Comparison of ENCODE assay signal across 8 cellular contexts in the genomic region with DNA sequence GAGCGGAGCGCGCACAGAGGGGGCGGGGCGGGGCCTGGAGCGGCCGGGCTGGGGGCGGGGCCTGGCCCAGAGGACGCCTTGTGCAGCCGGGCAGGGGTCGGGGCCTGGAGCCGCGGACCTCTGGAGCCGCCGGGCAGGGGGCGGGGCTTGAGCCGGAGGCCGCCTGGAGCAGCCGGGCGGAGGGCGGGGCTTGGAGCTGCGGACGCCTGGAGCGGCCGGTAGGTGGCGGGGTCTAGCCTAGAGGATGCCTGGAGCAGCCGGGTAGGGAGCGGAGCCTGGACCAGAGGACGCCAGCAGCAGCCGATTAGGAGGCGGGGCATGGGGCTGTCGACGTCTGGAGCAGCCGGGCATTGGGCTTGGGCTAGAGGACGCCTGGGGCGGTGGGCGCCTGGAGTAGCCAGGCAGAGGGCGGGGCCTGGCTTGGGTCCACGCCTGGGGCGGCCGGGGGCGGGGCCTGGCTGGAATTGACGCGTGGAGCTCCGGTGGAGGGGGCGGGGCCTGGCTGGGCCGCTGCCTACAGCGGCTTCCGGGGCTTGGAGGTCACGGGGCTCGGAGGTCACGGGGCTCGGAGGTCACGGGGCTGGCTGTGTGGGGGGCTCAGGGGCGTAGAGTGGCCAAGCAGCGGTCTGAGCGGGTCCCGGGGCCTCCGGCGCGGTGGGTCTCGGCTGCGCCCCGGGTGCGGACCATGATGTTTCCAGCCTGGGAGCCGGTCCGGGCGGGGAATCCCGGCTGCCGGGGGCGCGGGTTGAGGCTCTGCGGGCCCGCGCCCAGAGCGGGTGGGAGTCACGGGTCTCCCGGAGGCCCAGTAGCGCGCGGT. TPM values are rescaled to one million over a fixed set of nuclear protein-coding genes. Genes with fewer than 3 reads are reported as not detected.
DNase-seq lines count a peak whose midpoint lies in the region; ATAC-seq and TF ChIP-seq lines count a peak whose summit lies in the region.

Gene ANKRD10, minus strand, starts transcription at position 13 of the 817 bp plus-strand sequence. CDS start 135 bp downstream, outside the sequence.

- no peaks in the 10 kb centered on the region for H3K27me3 ChIP-seq in SK-N-SH (ENCODE audit: insufficient read depth)

- peaks cover 39% of the 10 kb centered on the region for H4K20me1 ChIP-seq in SK-N-SH (ENCODE audit: insufficient read depth)

- peaks cover 10% of the 10 kb centered on the region for H3F3A ChIP-seq in SK-N-SH (replicated peaks; ENCODE audit: insufficient read depth)

- TF ChIP-seq CTCF in GM10248 (IDR thresholded peaks at IDR 0.05; ENCODE audit: control extremely low read depth, extremely low read depth, low read depth, missing control alignments) (peak; percentile 83), SK-N-SH (IDR thresholded peaks at IDR 0.05) (peak; percentile 79)

- 3% methylated on average over 15 of the region's 81 CpGs for WGBS in SK-N-SH (ENCODE audit: low lambda C conversion rate)

- H3K4me1 ChIP-seq in SK-N-SH (ENCODE audit: control insufficient read depth in 1 of 2, insufficient read depth in 2 of 2, low read depth in 1 of 2, low read length in 1 of 2): peaks cover 14 to 25% of the 10 kb centered on the region in 2 experiments; a peak in 3 of 4 replicates

- TF ChIP-seq EP300 in SK-N-SH (IDR thresholded peaks at IDR 0.05; ENCODE audit: borderline replicate concordance in 1 of 2, low read depth in 1 of 2, low read length in 1 of 2): no peak

- CTCF ChIA-PET in GM10248 (lab: Yijun Ruan, JAX) (interaction anchor here (0.6 to 3.1 kb wide), 35 partner anchors 10 to 1915 kb away, joined by 3 to 42 read pairs (median 4); no protein-coding TSS in a partner anchor), SK-N-SH (lab: Yijun Ruan, JAX) (interaction anchor here (0.6 to 3.5 kb wide), 9 partner anchors 9 to 692 kb away, joined by 3 to 25 read pairs (median 3); no protein-coding TSS in a partner anchor)

- peak; percentile 77 for ATAC-seq in HG02588 (IDR thresholded peaks at IDR 0.05; ENCODE audit: unreplicated experiment)

- H3K79me2 ChIP-seq in SK-N-SH (ENCODE audit: insufficient read depth): peaks cover 39% of the 10 kb centered on the region

- H3K36me3 ChIP-seq in SK-N-SH (replicated peaks in 1 of 2; ENCODE audit: control insufficient read depth in 1 of 2, insufficient read depth in 2 of 2, low read length in 1 of 2): peaks cover 6 to 8% of the 10 kb centered on the region in 2 experiments

- DNase-seq in GM10248 (ENCODE audit: extremely low spot score) (peak; percentile 99), NCI-H1048 (lab: John Stamatoyannopoulos, UW) (peak; percentile 87), SK-N-SH (peak; percentile 98), globus pallidus (ENCODE audit: low spot score) (peak; percentile 99), occipital lobe (lab: John Stamatoyannopoulos, UW) (peak; percentile 97)
- DNase-seq in activated naive CD4-positive, alpha-beta T cell treated with anti-CD3 and anti-CD28 coated beads, Interleukin-2, amount 50 U/mL, for 16 hours: peak; percentile 93

- H3K9me2 ChIP-seq in SK-N-SH: no peaks in the 10 kb centered on the region

- peak within 1 kb of the TSS; percentile 95 for H3K4me2 ChIP-seq in SK-N-SH

- POLR2A ChIA-PET in GM10248 (lab: Yijun Ruan, JAX): interaction anchor here (0.6 to 1.0 kb wide), 7 partner anchors 10 to 1877 kb away, joined by 3 to 7 read pairs (median 4); no protein-coding TSS in a partner anchor
- POLR2A ChIA-PET in SK-N-SH (lab: Yijun Ruan, JAX): interaction anchor here (0.6 to 1.5 kb wide), 10 partner anchors 9 to 238 kb away, joined by 3 to 6 read pairs (median 3); partner anchors contain the start of gene CARS2

- H3K27ac ChIP-seq in SK-N-SH (ENCODE audit: low read depth in 2 of 2, low read length in 1 of 2) (peak within 1 kb of the TSS; percentile 96), temporal lobe (ENCODE audit: low read depth, low read length) (peak within 1 kb of the TSS; percentile 96)

- H3K9ac ChIP-seq in SK-N-SH: peak within 1 kb of the TSS; percentile 99

- H2AFZ ChIP-seq in SK-N-SH (ENCODE audit: low read depth): peak within 1 kb of the TSS; percentile 91

- H3K9me3 ChIP-seq in SK-N-SH: no peaks in the 10 kb centered on the region

- TF ChIP-seq RAD21 in SK-N-SH (IDR thresholded peaks at IDR 0.05; ENCODE audit: low read length): peak; percentile 56

- peak within 1 kb of the TSS; percentile 90 to 99 for H3K4me3 ChIP-seq in SK-N-SH (ENCODE audit: low read depth in 2 of 2, low read length in 1 of 2)

TF ChIP-seq in SK-N-SH, 30 proteins besides CTCF, POLR2A, EP300 and RAD21 (continues in another document):
- TF ChIP-seq REST (IDR thresholded peaks at IDR 0.05; ENCODE audit: low read depth, low read length): no peak
- TF ChIP-seq, protein P1, sequence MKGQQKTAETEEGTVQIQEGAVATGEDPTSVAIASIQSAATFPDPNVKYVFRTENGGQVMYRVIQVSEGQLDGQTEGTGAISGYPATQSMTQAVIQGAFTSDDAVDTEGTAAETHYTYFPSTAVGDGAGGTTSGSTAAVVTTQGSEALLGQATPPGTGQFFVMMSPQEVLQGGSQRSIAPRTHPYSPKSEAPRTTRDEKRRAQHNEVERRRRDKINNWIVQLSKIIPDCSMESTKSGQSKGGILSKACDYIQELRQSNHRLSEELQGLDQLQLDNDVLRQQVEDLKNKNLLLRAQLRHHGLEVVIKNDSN (IDR thresholded peaks at IDR 0.05; ENCODE audit: borderline replicate concordance, low read depth): peak; percentile 71
- TF ChIP-seq FOXJ3 (CRISPR knock-in tag; IDR thresholded peaks at IDR 0.05): 0 out of 2 replicates have a peak, but pooled peaks have one; percentile 25
- peak; percentile 38; the same call in 1 of the 2 replicates for TF ChIP-seq SIN3A (IDR thresholded peaks at IDR 0.05; ENCODE audit: borderline replicate concordance, low read depth, low read length)
- TF ChIP-seq GATA2 (CRISPR knock-in tag; IDR thresholded peaks at IDR 0.05): no peak
- 0 out of 2 replicates have a peak, but pooled peaks have one; percentile 4 for TF ChIP-seq ZBTB33 (IDR thresholded peaks at IDR 0.05; ENCODE audit: borderline replicate concordance, low read depth)
- peak; percentile 56; the same call in 1 of the 2 replicates for TF ChIP-seq MAX (IDR thresholded peaks at IDR 0.05; ENCODE audit: low read depth)
- TF ChIP-seq GABPA (IDR thresholded peaks at IDR 0.05; ENCODE audit: low read depth): peak; percentile 59
- TF ChIP-seq FOSL2 (IDR thresholded peaks at IDR 0.05; ENCODE audit: borderline replicate concordance, low read depth): no peak
- TF ChIP-seq MEF2A (IDR thresholded peaks at IDR 0.05; ENCODE audit: borderline replicate concordance, low read depth): no peak
- TF ChIP-seq JUND (IDR thresholded peaks at IDR 0.05): no peak
- peak; percentile 55 for TF ChIP-seq ELF1 (IDR thresholded peaks at IDR 0.05)
- no peak for TF ChIP-seq TAF1 (IDR thresholded peaks at IDR 0.05; ENCODE audit: borderline replicate concordance, low read depth, low read length)
- TF ChIP-seq CHD2 (IDR thresholded peaks at IDR 0.05; ENCODE audit: low read length, partially characterized antibody): no peak
- TF ChIP-seq POLR2AphosphoS5 (IDR thresholded peaks at IDR 0.05; ENCODE audit: low read depth, low read length): no peak; the same call in 1 of the 2 replicates
- peak; percentile 26; the same call in 1 of the 2 replicates for TF ChIP-seq MXI1 (IDR thresholded peaks at IDR 0.05; ENCODE audit: low read depth, low read length)
- 0 out of 2 replicates have a peak, but pooled peaks have one; percentile 2 for TF ChIP-seq TCF12 (IDR thresholded peaks at IDR 0.05)

RNA-seq across cellular contexts. Expression of gene ANKRD10, which starts in this region (rescaled TPM):
- 53.2 and 77.8 TPM in 2 replicates for polyA plus RNA-seq in SK-N-SH (2012; rRNA removed)
- polyA plus RNA-seq in SK-N-SH (2012; cell fraction: cytosol; rRNA removed): 20.7 and 22.2 TPM in 2 replicates
- polyA plus RNA-seq in SK-N-SH (2012; cell fraction: nucleus; rRNA removed): 274 and 444 TPM in 2 replicates
- total RNA-seq in occipital lobe (195 TPM), temporal lobe (103 TPM)

Comparison
In these comparisons a context has a peak if more than half of its experiments do, and no peak if none do; other contexts are left out.
1. Peak in every context shown above with its lines: DNase-seq, ATAC-seq, H3K4me3 ChIP-seq and H3K27ac ChIP-seq.